24 cellular contexts compared by ENCODE assay signal in the genomic region with DNA sequence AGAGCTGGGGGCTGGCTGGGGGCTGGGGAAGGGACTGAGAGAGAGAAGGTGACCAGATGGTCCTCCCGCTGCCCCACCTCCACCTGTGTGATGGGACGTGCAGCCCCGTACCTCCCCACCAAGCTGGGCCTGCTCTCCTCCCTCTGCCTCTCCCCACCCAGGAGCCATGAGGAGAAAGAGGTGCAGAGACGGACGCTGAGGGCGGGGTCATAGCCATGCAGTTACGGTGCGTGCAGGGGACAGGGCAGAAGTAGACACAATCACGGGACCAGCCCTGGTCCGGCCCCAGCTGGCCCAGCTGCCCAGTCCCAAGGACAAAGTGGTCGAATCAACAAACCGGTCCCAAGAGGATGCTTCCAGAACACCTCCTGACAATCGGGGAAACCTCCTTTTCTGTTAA. TPM values are rescaled to one million over a fixed set of nuclear protein-coding genes. Genes with fewer than 3 reads are reported as not detected.
A peak's percentile ranks its signal among the peaks of the same experiment; 100 is the strongest.
DNase-seq lines count a peak whose midpoint lies in the region; ATAC-seq and TF ChIP-seq lines count a peak whose summit lies in the region.
"Had no signal": no experiment of that assay in that cellular context is flagged by ENCODE, and none has a peak within 500 bp of the region (broad histone marks: within the 10 kb centered on the region; RNA-seq: fewer than 3 reads in every experiment).

No MANE protein-coding gene starts in this region.

- 0 out of 2 replicates have a peak, but pooled peaks cover 3% of the 10 kb centered on the region for H3K4me1 ChIP-seq in Panc1 (ENCODE audit: control insufficient read depth, insufficient read depth, low read length)
- peaks cover 20 to 26% (median 22%) of the 10 kb centered on the region in 4 donors for H3K4me1 ChIP-seq in esophagus muscularis mucosa
- H3K4me1 ChIP-seq in lung (ENCODE audit: control insufficient read depth in 2 of 2, insufficient read depth in 2 of 2, low read length in 2 of 2) = peaks cover 0 to 3% of the 10 kb centered on the region in 2 donors
- H3K4me1 ChIP-seq in stomach smooth muscle (ENCODE audit: control insufficient read depth, insufficient read depth, low read length) = peaks cover 21% of the 10 kb centered on the region
- H3K4me1 ChIP-seq in PC-9 (replicated peaks; ENCODE audit: insufficient read depth) = no peaks in the 10 kb centered on the region
- H3K4me1 ChIP-seq: lower lobe of right lung had no signal

- H3K27me3 ChIP-seq in Panc1 (ENCODE audit: control insufficient read depth, insufficient read depth, low read length) (no peaks in the 10 kb centered on the region), esophagus muscularis mucosa (no peaks in the 10 kb centered on the region), lung (ENCODE audit: control insufficient read depth, insufficient read depth) (no peaks in the 10 kb centered on the region), stomach smooth muscle (ENCODE audit: control insufficient read depth in 1 of 2, insufficient read depth in 2 of 2, low read length in 2 of 2) (no peaks in the 10 kb centered on the region), PC-9 (ENCODE audit: insufficient read depth, low read depth) (no peaks in the 10 kb centered on the region)

- H3F3A ChIP-seq in PC-9 (ENCODE audit: insufficient read depth, low read depth) = peaks cover 47% of the 10 kb centered on the region; the same call in 1 of the 2 replicates

- H3K36me3 ChIP-seq in Panc1 (ENCODE audit: control insufficient read depth, insufficient read depth, low read length) (peaks cover 9% of the 10 kb centered on the region), esophagus muscularis mucosa (peaks cover 75 to 98% (median 92%) of the 10 kb centered on the region in 4 donors), lung (ENCODE audit: control insufficient read depth in 2 of 2, insufficient read depth in 2 of 2, low read length in 2 of 2) (peaks cover 24 to 81% of the 10 kb centered on the region in 2 donors), stomach smooth muscle (ENCODE audit: control insufficient read depth in 2 of 2, insufficient read depth in 2 of 2, low read length in 2 of 2) (peaks cover 54 to 57% of the 10 kb centered on the region in 2 donors), PC-9 (ENCODE audit: low read depth) (peaks cover 25% of the 10 kb centered on the region)

- no peak for TF ChIP-seq EP300 in esophagus muscularis mucosa (IDR thresholded peaks at IDR 0.05)

- H3K9me2 ChIP-seq in PC-9 (ENCODE audit: insufficient read depth) = no peaks in the 10 kb centered on the region

- no peak for TF ChIP-seq CTCF in Panc1 (IDR thresholded peaks at IDR 0.05)
- TF ChIP-seq CTCF in esophagus muscularis mucosa (IDR thresholded peaks at IDR 0.05) = no peak
- no peak for TF ChIP-seq CTCF in lung (IDR thresholded peaks at IDR 0.05; ENCODE audit: control extremely low read depth, extremely low read depth)
- no peak for TF ChIP-seq CTCF in PC-9 (conservative IDR thresholded peaks at IDR 0.05)

- BruUV-seq in Panc1 (replicated peaks; lab: Mats Ljungman, UMichigan) (TSS peak; percentile 32), PC-9 (replicated peaks; lab: Mats Ljungman, UMichigan) (no TSS peak)

- H3K4me3 ChIP-seq in Panc1 (ENCODE audit: low read depth in 2 of 2, low read length in 2 of 2) (no peak overlapping the region), esophagus muscularis mucosa (no peak overlapping the region), lung (no peak overlapping the region), stomach smooth muscle (ENCODE audit: low read length in 2 of 2) (no peak overlapping the region), PC-9 (no peak overlapping the region)
- H3K4me3 ChIP-seq: lower lobe of right lung had no signal

- CTCF ChIA-PET in Panc1 (lab: Charles Lee) = no interaction called here
- CTCF ChIA-PET in PC-9 (lab: Charles Lee) = interaction anchor here (0.6 kb wide), 1 partner anchor 513 kb away, joined by 4 read pairs; no protein-coding TSS in a partner anchor

- H3K79me2 ChIP-seq in PC-9 (ENCODE audit: low read depth) = no peaks in the 10 kb centered on the region

- intact Hi-C loops in Panc1 (cut with micrococcal nuclease; ENCODE audit: unreplicated experiment) (no loop called here), esophagus muscularis mucosa (cut with DNase I) (loop anchor here (5.0 kb wide), 1 partner anchor 444 kb away; no protein-coding TSS in a partner anchor), PC-9 (cut with micrococcal nuclease; ENCODE audit: unreplicated experiment) (no loop called here)

- in situ Hi-C loops in Panc1 (cut with HindIII; ENCODE audit: low pct_unique_long_range_greater_than_20kb, low sequenced_read_pairs) = no loop called here

- H2AFZ ChIP-seq in PC-9 = no peak overlapping the region

- DNase-seq in Panc1 (ENCODE audit: low read depth, low spot score) (no peak), esophagus muscularis mucosa (ENCODE audit: extremely low spot score) (no peak), lung (ENCODE audit: low spot score) (no peak), PC-9 (no peak)
- no peak for DNase-seq in activated CD4-positive, alpha-beta T cell treated with anti-CD3 and anti-CD28 coated beads, Interleukin-2, amount 50 U/mL, for 1 hour
- DNase-seq: activated CD4-positive, CD25-positive, alpha-beta regulatory T cell; activated CD8-positive, alpha-beta T cell treated with anti-CD3 and anti-CD28 coated beads, Interleukin-2, amount 10 ng/mL, durations not matched to agents 7 days and 5 days; activated naive CD8-positive, alpha-beta T cell treated with anti-CD3 and anti-CD28 coated beads, Interleukin-2, amount 10 ng/mL, durations not matched to agents 7 days and 5 days; CD4-positive, alpha-beta memory T cell; DMS53; KBM-7; lower lobe of right lung; naive B cell; NCI-H2029; NCI-H524; stimulated activated CD8-positive, alpha-beta memory T cell treated with anti-CD3 and anti-CD28 coated beads, Interleukin-4, amount 100 ng/mL, for 48 hours; trophoblast cell had no signal

- no peak for TF ChIP-seq POLR2A in esophagus muscularis mucosa (IDR thresholded peaks at IDR 0.05; ENCODE audit: low read depth)

- POLR2A ChIA-PET in Panc1 (lab: Charles Lee) (no interaction called here), PC-9 (lab: Charles Lee; ENCODE audit: unreplicated experiment) (no interaction called here)

- no peak for ATAC-seq in Panc1
- ATAC-seq in lung (ENCODE audit: insufficient read depth, low FRiP score) = no peak
- ATAC-seq in HG03108 (IDR thresholded peaks at IDR 0.05; ENCODE audit: unreplicated experiment) = no peak
- ATAC-seq in GM18517 (IDR thresholded peaks at IDR 0.05; ENCODE audit: unreplicated experiment) = no peak
- ATAC-seq: activated CD8-positive, alpha-beta T cell treated with anti-CD3 and anti-CD28 coated beads, Interleukin-2, amount 10 ng/mL, durations not matched to agents 7 days and 5 days; esophagus mucosa; lower lobe of right lung had no signal

- no peak overlapping the region for H3K4me2 ChIP-seq in PC-9

- WGBS in esophagus muscularis mucosa = 53% methylated on average over 12 of the region's 13 CpGs
- WGBS in lung, 2 donors = 81 to 84% methylated on average over 13 of the region's 13 CpGs

- no peak overlapping the region for H3K27ac ChIP-seq in Panc1 (ENCODE audit: low read length)
- H3K27ac ChIP-seq in esophagus muscularis mucosa (replicated peaks in 1 of 4) = peak overlapping the region; percentile 34 to 74 (median 57)
- H3K27ac ChIP-seq in lung (ENCODE audit: low read depth in 1 of 2, low read length in 1 of 2) = peak overlapping the region; percentile 16 to 70
- peak overlapping the region; percentile 6 for H3K27ac ChIP-seq in stomach smooth muscle (ENCODE audit: low read length)
- no peak overlapping the region for H3K27ac ChIP-seq in PC-9
- H3K27ac ChIP-seq: lower lobe of right lung had no signal

- H3K9ac ChIP-seq in stomach smooth muscle (ENCODE audit: low read length in 2 of 2) = no peak overlapping the region

- peaks cover 8% of the 10 kb centered on the region for H4K20me1 ChIP-seq in PC-9 (ENCODE audit: insufficient read depth)

- H3K9me3 ChIP-seq in Panc1 (ENCODE audit: control insufficient read depth, insufficient read depth, low read depth, low read length) = peaks cover 6% of the 10 kb centered on the region; the same call in 1 of the 2 replicates
- H3K9me3 ChIP-seq in esophagus muscularis mucosa = peaks cover 0 to 19% (median 9%) of the 10 kb centered on the region in 4 donors
- H3K9me3 ChIP-seq in lung (ENCODE audit: control insufficient read depth in 2 of 2, insufficient read depth in 1 of 2, low read length in 1 of 2) = peaks cover 0 to 20% of the 10 kb centered on the region in 2 donors
- H3K9me3 ChIP-seq in stomach smooth muscle (ENCODE audit: control insufficient read depth in 2 of 2, low read length in 2 of 2) = peaks cover 8 to 10% of the 10 kb centered on the region in 2 donors
- peaks cover 5% of the 10 kb centered on the region for H3K9me3 ChIP-seq in PC-9 (ENCODE audit: insufficient read depth, low read depth)

RNA-seq across cellular contexts. Expression of gene RFLNA, which starts 33.2 kb away (rescaled TPM):
- total RNA-seq in Panc1 (2021; ENCODE audit: unreplicated experiment) (5.4 TPM), esophagus muscularis mucosa (1 to 10 TPM in 3 of 4 donors, under 1 TPM in 1; 0.63 to 2.2 (median 1.3) TPM), lung (1 to 10 TPM in 1 of 2 donors, under 1 TPM in 1; 0.40 to 1.6 TPM), PC-9 (2021) (not detected in 2 replicates)
- polyA plus RNA-seq in Panc1 (2012; ENCODE audit: insufficient read length) = 21.4 TPM
- 1 to 10 TPM; 1.2 to 1.8 TPM for polyA plus RNA-seq in lung
- total RNA-seq: activated CD8-positive, alpha-beta T cell treated with anti-CD3 and anti-CD28 coated beads, Interleukin-2, amount 10 ng/mL, durations not matched to agents 7 days and 5 days; activated naive CD8-positive, alpha-beta T cell treated with anti-CD3 and anti-CD28 coated beads, Interleukin-2, amount 10 ng/mL, durations not matched to agents 7 days and 5 days; CD4-positive, alpha-beta memory T cell; esophagus mucosa; OCI-LY7; SK-MEL-5; T-helper 2 cell treated with Interferon-gamma antibody and Interleukin-4, amounts not matched to agents 100 ng/mL and 5 ng/mL, for 36 hours had no signal
- polyA plus RNA-seq: CD4-positive, alpha-beta memory T cell had no signal

Comparison
In these comparisons a context has a peak if more than half of its experiments do, and no peak if none do; other contexts are left out.
1. H3K27ac ChIP-seq: peak in esophagus muscularis mucosa (4 of 4), lung (2 of 2) and stomach smooth muscle (single experiment); none in Panc1 (single experiment) and PC-9 (single experiment).